Comparison of ENCODE assay signal across 10 cellular contexts in genomic region chr1:23582820-23583219, GRCh38.
"Had no signal": no experiment of that assay in that cellular context is flagged by ENCODE, and none has a peak within 500 bp of the region (broad histone marks: within the 10 kb centered on the region; RNA-seq: fewer than 3 reads in every experiment).

No MANE protein-coding gene starts in this region.

- H3K27me3 ChIP-seq: transverse colon had no signal

- H3K4me3 ChIP-seq: esophagus muscularis mucosa, lower lobe of right lung, skin epidermis, transverse colon had no signal

- DNase-seq: activated CD4-positive, alpha-beta memory T cell treated with anti-CD3 and anti-CD28 coated beads, Interleukin-2, amount 10 ng/mL, durations not matched to agents 7 days and 5 days; activated naive CD4-positive, alpha-beta T cell; immature natural killer cell; lower lobe of right lung; natural killer cell; T-helper 9 cell; transverse colon had no signal

- H3K4me1 Mint-ChIP-seq: immature natural killer cell, natural killer cell had no signal

- H3K9me3 ChIP-seq: esophagus muscularis mucosa, lower lobe of right lung, transverse colon had no signal

- H3K36me3 ChIP-seq: esophagus muscularis mucosa, lower lobe of right lung, transverse colon had no signal

- H3K27ac ChIP-seq: esophagus muscularis mucosa, lower lobe of right lung, skin epidermis, transverse colon had no signal

- H3K27ac Mint-ChIP-seq: activated CD4-positive, alpha-beta memory T cell treated with anti-CD3 and anti-CD28 coated beads, Interleukin-2, amount 10 ng/mL, durations not matched to agents 7 days and 5 days; immature natural killer cell; natural killer cell had no signal

- H3K36me3 Mint-ChIP-seq: immature natural killer cell, natural killer cell had no signal

- FAIRE-seq: colon had no signal

- H3K4me3 Mint-ChIP-seq: activated CD4-positive, alpha-beta memory T cell treated with anti-CD3 and anti-CD28 coated beads, Interleukin-2, amount 10 ng/mL, durations not matched to agents 7 days and 5 days; immature natural killer cell; natural killer cell had no signal

- ATAC-seq: lower lobe of right lung, natural killer cell had no signal

- H3K9me3 Mint-ChIP-seq: activated CD4-positive, alpha-beta memory T cell treated with anti-CD3 and anti-CD28 coated beads, Interleukin-2, amount 10 ng/mL, durations not matched to agents 7 days and 5 days; immature natural killer cell; natural killer cell had no signal
